In the genomic region with DNA sequence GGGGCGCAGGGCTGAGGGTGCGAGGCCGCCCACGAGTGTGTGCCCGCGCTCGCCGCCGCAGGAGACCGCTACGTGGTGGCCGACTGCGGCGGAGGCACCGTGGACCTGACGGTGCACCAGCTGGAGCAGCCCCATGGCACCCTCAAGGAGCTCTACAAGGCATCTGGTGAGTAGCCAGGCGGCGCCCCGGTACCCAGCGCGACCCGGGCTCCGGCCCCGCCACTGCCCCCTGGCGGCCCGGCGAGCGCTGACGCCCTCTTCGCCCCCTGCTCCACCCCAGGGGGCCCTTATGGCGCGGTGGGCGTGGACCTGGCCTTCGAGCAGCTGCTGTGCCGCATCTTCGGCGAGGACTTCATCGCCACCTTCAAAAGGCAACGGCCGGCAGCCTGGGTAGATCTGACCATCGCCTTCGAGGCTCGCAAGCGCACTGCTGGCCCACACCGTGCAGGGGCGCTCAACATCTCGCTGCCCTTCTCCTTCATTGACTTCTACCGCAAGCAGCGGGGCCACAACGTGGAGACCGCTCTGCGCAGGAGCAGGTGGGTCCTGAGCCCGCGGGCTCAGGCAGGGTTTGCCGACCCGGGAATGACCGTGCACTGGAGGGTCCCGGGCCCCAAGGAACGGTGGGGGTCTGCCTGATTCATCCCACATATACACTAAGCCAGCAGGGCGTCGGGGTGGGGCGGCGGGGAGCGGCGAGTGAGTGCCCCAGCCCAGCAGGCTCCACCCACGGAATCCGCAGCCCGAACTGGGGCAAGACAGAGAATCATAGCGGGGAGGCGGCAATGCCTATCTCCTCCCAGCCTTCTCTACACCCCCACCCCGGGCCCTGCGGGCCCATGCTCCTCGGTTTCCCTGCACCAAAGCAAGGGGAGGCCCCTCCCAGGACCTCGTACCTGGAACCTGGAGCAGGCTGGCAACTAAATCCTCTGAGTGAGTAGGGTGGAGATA, we compare ENCODE assay signal across 8 cellular contexts. TPM values are rescaled to one million over a fixed set of nuclear protein-coding genes. Genes with fewer than 3 reads are reported as not detected.
DNase-seq lines count a peak whose midpoint lies in the region; ATAC-seq and TF ChIP-seq lines count a peak whose summit lies in the region.

No MANE protein-coding gene starts in this region.

- H3K9me3 ChIP-seq in body of pancreas: no peaks in the 10 kb centered on the region
- H3K9me3 ChIP-seq in thoracic aorta: no peaks in the 10 kb centered on the region
- no peaks in the 10 kb centered on the region for H3K9me3 ChIP-seq in aorta (ENCODE audit: control insufficient read depth, low read length)

- H3K27me3 ChIP-seq in body of pancreas (peaks cover 0 to 13% of the 10 kb centered on the region in 2 donors), thoracic aorta (replicated peaks; ENCODE audit: insufficient read depth) (no peaks in the 10 kb centered on the region), aorta (ENCODE audit: control insufficient read depth in 1 of 2, insufficient read depth in 2 of 2, low read length in 1 of 2) (no peaks in the 10 kb centered on the region)

- H3K4me3 ChIP-seq in body of pancreas: no peak overlapping the region
- no peak overlapping the region for H3K4me3 ChIP-seq in thoracic aorta
- H3K4me3 ChIP-seq in aorta (ENCODE audit: low read length in 2 of 2): no peak overlapping the region

- intact Hi-C loops in body of pancreas (cut with DNase I) (no loop called here), aorta (cut with DNase I) (loop anchor here in 1 of 2 donors (5.0 kb wide), 1 partner anchor 73 kb away; no protein-coding TSS in a partner anchor)

- no peak overlapping the region for H3K27ac ChIP-seq in body of pancreas
- no peak overlapping the region for H3K27ac ChIP-seq in thoracic aorta
- H3K27ac ChIP-seq in aorta (ENCODE audit: low read depth in 1 of 2, low read length in 2 of 2): no peak overlapping the region

- DNase-seq in NCI-H187 (lab: John Stamatoyannopoulos, UW) (peak; percentile 52 to 53), NCI-H187 treated with DMSO at 0.1 percent for 48 hours (lab: John Stamatoyannopoulos, UW) (no peak), NCI-H524 (lab: John Stamatoyannopoulos, UW) (peak; percentile 61 to 90), body of pancreas (peak in 3 of 4 donors; percentile 55 to 75 (median 58)), left kidney (ENCODE audit: low read depth, low spot score) (peak; percentile 80), thoracic aorta (ENCODE audit: low spot score) (no peak), aorta (no peak), NCI-H2196 treated with DMSO at 0.1 percent for 48 hours (lab: John Stamatoyannopoulos, UW; ENCODE audit: unreplicated experiment) (no peak)

- TF ChIP-seq CTCF in body of pancreas (IDR thresholded peaks at IDR 0.05) (peak; percentile 58 to 83 (median 76)), thoracic aorta (IDR thresholded peaks at IDR 0.05) (peak; percentile 76)

- H3K36me3 ChIP-seq in body of pancreas (replicated peaks in 1 of 2; ENCODE audit: insufficient read depth in 1 of 2, low read depth in 2 of 2) (no peaks in the 10 kb centered on the region), thoracic aorta (no peaks in the 10 kb centered on the region), aorta (ENCODE audit: control insufficient read depth in 1 of 2, insufficient read depth in 2 of 2, low read length in 1 of 2) (no peaks in the 10 kb centered on the region)

- ATAC-seq in body of pancreas (peak; percentile 45), thoracic aorta (ENCODE audit: insufficient number of reproducible peaks, low FRiP score, low read depth) (no peak), aorta (ENCODE audit: low FRiP score) (no peak)

- H3K4me1 ChIP-seq in body of pancreas (peaks cover 40% of the 10 kb centered on the region), thoracic aorta (ENCODE audit: control insufficient read depth in 1 of 2, low read depth in 2 of 2) (peaks cover 0 to 23% of the 10 kb centered on the region in 2 donors), aorta (ENCODE audit: control insufficient read depth in 1 of 2, insufficient read depth in 2 of 2, low read length in 2 of 2) (no peaks in the 10 kb centered on the region)

- no peak for TF ChIP-seq POLR2A in body of pancreas (IDR thresholded peaks at IDR 0.05)

- 23 to 37% methylated on average over 7 to 50 of the region's 74 CpGs for WGBS in body of pancreas, 2 donors
- 15 to 21% methylated on average over 57 to 74 of the region's 74 CpGs for WGBS in aorta, 2 donors

RNA-seq across cellular contexts. Expression of gene HSPA12B, which starts 17.5 kb away (rescaled TPM):
- 1 to 10 TPM; 3.3 to 4.4 TPM for total RNA-seq in body of pancreas
- 1 to 10 TPM; 4.6 to 6.5 TPM for total RNA-seq in thoracic aorta
- total RNA-seq in aorta: 10 to 100 TPM; 10.8 to 21.2 TPM
- 1 to 10 TPM in 1 of 2 donors, under 1 TPM in 1; 0.25 to 2.3 TPM for polyA plus RNA-seq in aorta

RNA-seq across cellular contexts. Expression of gene ADISSP, which starts 17.6 kb away (rescaled TPM):
- total RNA-seq in body of pancreas (10 to 100 TPM; 11.2 to 26.7 TPM), thoracic aorta (10 to 100 TPM in 1 of 2 donors, 1 to 10 TPM in 1; 7.8 to 20.4 TPM), aorta (10 to 100 TPM; 13.9 to 21.1 TPM)
- polyA plus RNA-seq in aorta: 10 to 100 TPM in 1 of 2 donors, 1 to 10 TPM in 1; 8.5 to 14.0 TPM

RNA-seq across cellular contexts. Expression of gene SPEF1, which starts 31.3 kb away (rescaled TPM):
- total RNA-seq in body of pancreas (1 to 10 TPM in 1 of 2 donors, under 1 TPM in 1; 0.66 to 1.3 TPM), thoracic aorta (under 1 TPM in 1 of 2 donors, not detected in 1; 0.27 TPM), aorta (not detected)
- under 1 TPM in 1 of 2 donors, not detected in 1; 0.90 TPM for polyA plus RNA-seq in aorta

RNA-seq across cellular contexts. Expression of gene CENPB, which starts 36.6 kb away (rescaled TPM):
- total RNA-seq in body of pancreas (10 to 100 TPM; 57.9 to 61.0 TPM), thoracic aorta (100 to 1,000 TPM in 1 of 2 donors, 10 to 100 TPM in 1; 97.2 to 114 TPM), aorta (10 to 100 TPM; 79.7 to 89.4 TPM)
- 10 to 100 TPM; 44.7 to 86.8 TPM for polyA plus RNA-seq in aorta

RNA-seq across cellular contexts. Expression of gene SIGLEC1, which starts 37.6 kb away (rescaled TPM):
- total RNA-seq in body of pancreas: 1 to 10 TPM; 2.1 to 5.9 TPM
- 10 to 100 TPM; 12.2 to 45.5 TPM for total RNA-seq in thoracic aorta
- 10 to 100 TPM; 16.8 to 55.8 TPM for total RNA-seq in aorta
- polyA plus RNA-seq in aorta: 1 to 10 TPM; 2.8 to 4.5 TPM

Comparison
In these comparisons a context has a peak if more than half of its experiments do, and no peak if none do; other contexts are left out.
1. DNase-seq: peak in NCI-H187 (2 of 2), NCI-H524 (2 of 2), body of pancreas (3 of 4) and left kidney (single experiment); none in NCI-H187 treated with DMSO at 0.1 percent for 48 hours (single experiment), thoracic aorta (single experiment), aorta (0 of 2) and NCI-H2196 treated with DMSO at 0.1 percent for 48 hours (single experiment).